In the genomic region with DNA sequence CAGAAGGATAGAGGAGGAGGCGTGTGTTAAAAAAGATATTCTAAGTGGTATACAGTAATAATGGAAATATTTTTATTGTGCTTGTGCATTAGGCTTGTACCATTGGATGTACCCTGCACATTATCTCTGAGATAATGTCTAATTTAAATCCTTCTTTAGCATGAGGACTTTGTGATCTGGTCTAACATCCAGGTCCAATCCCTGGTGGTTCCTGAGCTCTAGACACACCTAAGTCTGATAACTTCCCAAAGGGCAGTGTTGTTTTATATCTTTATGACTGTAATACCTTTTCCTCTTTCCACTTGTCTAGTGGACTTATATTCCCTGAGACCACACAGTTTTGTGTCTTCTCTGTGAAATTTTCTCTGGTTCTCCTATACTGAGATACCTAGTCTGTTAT, we compare ENCODE assay signal across 20 cellular contexts.
"Had no signal": no experiment of that assay in that cellular context is flagged by ENCODE, and none has a peak within 500 bp of the region (broad histone marks: within the 10 kb centered on the region; RNA-seq: fewer than 3 reads in every experiment).

No MANE protein-coding gene starts in this region.

- H3K9me3 Mint-ChIP-seq: mesothelial cell of epicardium; naive thymus-derived CD4-positive, alpha-beta T cell; nephron; neural progenitor cell; stimulated activated memory B cell treated with anti-CD40 and anti-IgM and Interleukin-4, amounts not matched to agents 10 μg/mL and 1 μg/mL and 100 μg/mL, for 72 hours had no signal

- H3K27ac Mint-ChIP-seq: mesothelial cell of epicardium; nephron; neural progenitor cell; stimulated activated memory B cell treated with anti-CD40 and anti-IgM and Interleukin-4, amounts not matched to agents 10 μg/mL and 1 μg/mL and 100 μg/mL, for 72 hours had no signal

- H3K4me1 ChIP-seq: prostate gland, right atrium auricular region, sigmoid colon, spleen, testis, tibial artery, upper lobe of left lung had no signal

- H3K36me3 ChIP-seq: prostate gland had no signal

- ATAC-seq: left lobe of liver; naive thymus-derived CD4-positive, alpha-beta T cell; stimulated activated memory B cell treated with anti-CD40 and anti-IgM and Interleukin-4, amounts not matched to agents 10 μg/mL and 1 μg/mL and 100 μg/mL, for 72 hours; stimulated activated naive CD8-positive, alpha-beta T cell treated with anti-CD3 and anti-CD28 coated beads, Interleukin-15, Interleukin-2, amounts not matched to agents 100 U/mL and 50 U/mL, for 24 hours had no signal

- H3K27ac ChIP-seq: dorsolateral prefrontal cortex, neural progenitor cell, prostate gland, right atrium auricular region, sigmoid colon, spleen, testis, tibial artery, upper lobe of left lung had no signal

- H3K9me3 ChIP-seq: prostate gland, right atrium auricular region, sigmoid colon, spleen, testis, tibial artery, upper lobe of left lung had no signal

- H3K4me1 Mint-ChIP-seq: mesothelial cell of epicardium, nephron had no signal

- H3K27me3 Mint-ChIP-seq: naive thymus-derived CD4-positive, alpha-beta T cell; stimulated activated memory B cell treated with anti-CD40 and anti-IgM and Interleukin-4, amounts not matched to agents 10 μg/mL and 1 μg/mL and 100 μg/mL, for 72 hours had no signal

- H3K9ac ChIP-seq: neural progenitor cell had no signal

- H2AFZ ChIP-seq: neural progenitor cell had no signal

- DNase-seq: dorsolateral prefrontal cortex; effector CD4-positive, alpha-beta T cell; mesenchymal stem cell; naive thymus-derived CD4-positive, alpha-beta T cell; sigmoid colon; spleen; stimulated activated CD4-positive, alpha-beta T cell treated with anti-CD3 and anti-CD28 coated beads, Interleukin-4, amount 100 ng/mL, for 4 hours; stimulated activated naive CD8-positive, alpha-beta T cell treated with anti-CD3 and anti-CD28 coated beads, Interleukin-15, Interleukin-2, amounts not matched to agents 100 U/mL and 50 U/mL, for 24 hours; substantia nigra; testis; tibial artery; upper lobe of left lung had no signal

- H3K4me3 ChIP-seq: dorsolateral prefrontal cortex, lung, prostate gland, right atrium auricular region, sigmoid colon, spleen, testis, tibial artery, upper lobe of left lung had no signal

- H3K4me3 Mint-ChIP-seq: mesothelial cell of epicardium; naive thymus-derived CD4-positive, alpha-beta T cell; nephron; neural progenitor cell; stimulated activated memory B cell treated with anti-CD40 and anti-IgM and Interleukin-4, amounts not matched to agents 10 μg/mL and 1 μg/mL and 100 μg/mL, for 72 hours had no signal

- H3K27me3 ChIP-seq: dorsolateral prefrontal cortex, neural progenitor cell, right atrium auricular region, sigmoid colon, spleen, testis, tibial artery, upper lobe of left lung had no signal
